Comparison of ENCODE assay signal across 21 cellular contexts in genomic region chr22:44797181-44797720, GRCh38. TPM values are rescaled to one million over a fixed set of nuclear protein-coding genes. Genes with fewer than 3 reads are reported as not detected.
"Had no signal": no experiment of that assay in that cellular context is flagged by ENCODE, and none has a peak within 500 bp of the region (broad histone marks: within the 10 kb centered on the region; RNA-seq: fewer than 3 reads in every experiment).

No MANE protein-coding gene starts in this region.

- H3K27me3 Mint-ChIP-seq: activated CD4-positive, alpha-beta T cell treated with anti-CD3 and anti-CD28 coated beads, Interleukin-2, amount 10 ng/mL, durations not matched to agents 7 days and 5 days; activated naive CD8-positive, alpha-beta T cell treated with anti-CD3 and anti-CD28 coated beads, Interleukin-2, amount 10 ng/mL, durations not matched to agents 7 days and 5 days had no signal

- H3K36me3 Mint-ChIP-seq: activated naive CD8-positive, alpha-beta T cell treated with anti-CD3 and anti-CD28 coated beads, Interleukin-2, amount 10 ng/mL, durations not matched to agents 7 days and 5 days; naive thymus-derived CD4-positive, alpha-beta T cell had no signal

- H3K27ac ChIP-seq: gastrocnemius medialis, heart right ventricle, lower lobe of right lung, prostate gland, right lobe of liver, stomach, thoracic aorta had no signal

- ATAC-seq: gastrocnemius medialis; heart right ventricle; left colon; lower lobe of right lung; mucosa of descending colon; naive thymus-derived CD4-positive, alpha-beta T cell; right lobe of liver had no signal

- H3K27me3 ChIP-seq: right lobe of liver had no signal

- H3K4me3 ChIP-seq: gastrocnemius medialis, heart right ventricle, lower lobe of right lung, mucosa of descending colon, prostate gland, right lobe of liver, smooth muscle cell, stomach, thoracic aorta had no signal

- H3K4me1 ChIP-seq: gastrocnemius medialis, heart right ventricle, lower lobe of right lung, prostate gland, right lobe of liver, stomach had no signal

- H3K9me3 Mint-ChIP-seq: activated CD4-positive, alpha-beta T cell treated with anti-CD3 and anti-CD28 coated beads, Interleukin-2, amount 10 ng/mL, durations not matched to agents 7 days and 5 days; activated naive CD8-positive, alpha-beta T cell treated with anti-CD3 and anti-CD28 coated beads, Interleukin-2, amount 10 ng/mL, durations not matched to agents 7 days and 5 days; activated T-helper 1 cell treated with anti-CD3 and anti-CD28 coated beads, Interleukin-12 subunit alpha, Interleukin-12 subunit beta, Interleukin-2, Interleukin-4 antibody, amounts not matched to agents 30 ng/mL and 10 ng/mL and 1 ng/mL, durations not matched to agents 14 hours and 24 hours and 36 hours; dendritic cell treated with granulocyte-macrophage colony-stimulating factor and Interleukin-4, amounts not matched to agents 40 ng/mL and 50 ng/mL, for 4 days; naive thymus-derived CD4-positive, alpha-beta T cell; T-helper 2 cell treated with Interferon-gamma antibody and Interleukin-4, amounts not matched to agents 5 μg/mL and 100 μg/mL, for 36 hours had no signal

- DNase-seq: activated CD4-positive, alpha-beta T cell treated with anti-CD3 and anti-CD28 coated beads, Interleukin-2, amount 10 ng/mL, durations not matched to agents 7 days and 5 days; activated CD8-positive, alpha-beta memory T cell treated with anti-CD3 and anti-CD28 coated beads for 24 hours; activated naive CD4-positive, alpha-beta T cell; activated naive CD8-positive, alpha-beta T cell treated with anti-CD3 and anti-CD28 coated beads, Interleukin-2, amount 10 ng/mL, durations not matched to agents 7 days and 5 days; cerebellar nuclear complex; gastrocnemius medialis; heart right ventricle; left colon; lower lobe of right lung; mucosa of descending colon; naive thymus-derived CD4-positive, alpha-beta T cell; right lobe of liver; stimulated activated CD4-positive, alpha-beta T cell treated with anti-CD3 and anti-CD28 coated beads, Interleukin-4, amount 100 ng/mL, for 4 hours; stomach; SW 1271 had no signal

- H3K27ac Mint-ChIP-seq: activated CD4-positive, alpha-beta T cell treated with anti-CD3 and anti-CD28 coated beads, Interleukin-2, amount 10 ng/mL, durations not matched to agents 7 days and 5 days; activated naive CD8-positive, alpha-beta T cell treated with anti-CD3 and anti-CD28 coated beads, Interleukin-2, amount 10 ng/mL, durations not matched to agents 7 days and 5 days; activated T-helper 1 cell treated with anti-CD3 and anti-CD28 coated beads, Interleukin-12 subunit alpha, Interleukin-12 subunit beta, Interleukin-2, Interleukin-4 antibody, amounts not matched to agents 30 ng/mL and 10 ng/mL and 1 ng/mL, durations not matched to agents 14 hours and 24 hours and 36 hours; dendritic cell treated with granulocyte-macrophage colony-stimulating factor and Interleukin-4, amounts not matched to agents 40 ng/mL and 50 ng/mL, for 4 days; naive thymus-derived CD4-positive, alpha-beta T cell; T-helper 2 cell treated with Interferon-gamma antibody and Interleukin-4, amounts not matched to agents 5 μg/mL and 100 μg/mL, for 36 hours had no signal

- H3K4me1 Mint-ChIP-seq: naive thymus-derived CD4-positive, alpha-beta T cell had no signal

- H3K4me2 ChIP-seq: smooth muscle cell had no signal

- H3K4me3 Mint-ChIP-seq: activated CD4-positive, alpha-beta T cell treated with anti-CD3 and anti-CD28 coated beads, Interleukin-2, amount 10 ng/mL, durations not matched to agents 7 days and 5 days; activated naive CD8-positive, alpha-beta T cell treated with anti-CD3 and anti-CD28 coated beads, Interleukin-2, amount 10 ng/mL, durations not matched to agents 7 days and 5 days; activated T-helper 1 cell treated with anti-CD3 and anti-CD28 coated beads, Interleukin-12 subunit alpha, Interleukin-12 subunit beta, Interleukin-2, Interleukin-4 antibody, amounts not matched to agents 30 ng/mL and 10 ng/mL and 1 ng/mL, durations not matched to agents 14 hours and 24 hours and 36 hours; dendritic cell treated with granulocyte-macrophage colony-stimulating factor and Interleukin-4, amounts not matched to agents 40 ng/mL and 50 ng/mL, for 4 days; naive thymus-derived CD4-positive, alpha-beta T cell; T-helper 2 cell treated with Interferon-gamma antibody and Interleukin-4, amounts not matched to agents 5 μg/mL and 100 μg/mL, for 36 hours had no signal

- H3K36me3 ChIP-seq: gastrocnemius medialis, heart right ventricle, lower lobe of right lung, prostate gland, right lobe of liver, thoracic aorta had no signal

RNA-seq across cellular contexts. Expression of gene ARHGAP8, which starts 44.9 kb away (rescaled TPM):
- polyA plus RNA-seq: naive thymus-derived CD4-positive, alpha-beta T cell had no signal
